In the genomic region with DNA sequence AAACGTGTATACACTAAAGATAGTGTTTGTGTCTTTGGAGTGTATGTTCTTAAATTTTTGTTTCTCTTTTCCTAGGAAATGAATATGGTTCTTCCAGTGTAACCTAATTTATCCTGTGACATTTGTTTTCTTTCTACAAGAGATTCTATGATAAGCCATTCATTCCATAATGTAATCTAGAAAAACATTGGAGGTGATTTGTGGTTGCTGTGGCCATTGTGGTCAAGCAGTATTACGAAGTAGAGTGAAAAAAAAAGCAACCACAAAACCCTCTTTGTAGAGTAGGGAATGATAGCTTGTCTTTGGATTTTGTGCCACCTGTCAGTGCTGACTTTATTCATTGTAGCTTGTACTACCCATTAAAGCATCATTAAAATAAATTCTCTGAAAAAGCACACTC, we compare ENCODE assay signal across 17 cellular contexts.
"Had no signal": no experiment of that assay in that cellular context is flagged by ENCODE, and none has a peak within 500 bp of the region (broad histone marks: within the 10 kb centered on the region; RNA-seq: fewer than 3 reads in every experiment).

No MANE protein-coding gene starts in this region.

- H3K4me1 Mint-ChIP-seq: activated naive CD8-positive, alpha-beta T cell treated with anti-CD3 and anti-CD28 coated beads for 36 hours had no signal

- H3K27ac ChIP-seq: esophagus muscularis mucosa, heart left ventricle, left lung, prostate gland, right lobe of liver had no signal

- H3K27me3 ChIP-seq: esophagus muscularis mucosa, heart left ventricle, left lung, right lobe of liver had no signal

- H3K27ac Mint-ChIP-seq: activated CD4-positive, alpha-beta memory T cell treated with anti-CD3 and anti-CD28 coated beads for 36 hours; activated naive CD8-positive, alpha-beta T cell treated with anti-CD3 and anti-CD28 coated beads for 36 hours; activated T-cell treated with anti-CD3 and anti-CD28 coated beads, Interleukin-2, amount 50 U/mL, for 72 hours; natural killer cell treated with Interleukin-12 subunit alpha and Interleukin-12 subunit beta and Interleukin-15 and Interleukin-18, amount 100 ng/mL, for 72 hours; type B pancreatic cell had no signal

- H3K36me3 ChIP-seq: esophagus muscularis mucosa, heart left ventricle, left lung, prostate gland, right lobe of liver had no signal

- H3K4me3 Mint-ChIP-seq: activated CD4-positive, alpha-beta memory T cell treated with anti-CD3 and anti-CD28 coated beads for 36 hours; activated naive CD8-positive, alpha-beta T cell treated with anti-CD3 and anti-CD28 coated beads for 36 hours; activated T-cell treated with anti-CD3 and anti-CD28 coated beads, Interleukin-2, amount 50 U/mL, for 72 hours; natural killer cell treated with Interleukin-12 subunit alpha and Interleukin-12 subunit beta and Interleukin-15 and Interleukin-18, amount 100 ng/mL, for 72 hours; type B pancreatic cell had no signal

- H3K9me3 ChIP-seq: esophagus muscularis mucosa, heart left ventricle, left lung, prostate gland, right lobe of liver had no signal

- FAIRE-seq: islet of Langerhans had no signal

- H3K36me3 Mint-ChIP-seq: activated CD4-positive, alpha-beta memory T cell treated with anti-CD3 and anti-CD28 coated beads for 36 hours; activated naive CD8-positive, alpha-beta T cell treated with anti-CD3 and anti-CD28 coated beads for 36 hours; natural killer cell treated with Interleukin-12 subunit alpha and Interleukin-12 subunit beta and Interleukin-15 and Interleukin-18, amount 100 ng/mL, for 72 hours; type B pancreatic cell had no signal

- DNase-seq: activated CD4-positive, alpha-beta memory T cell treated with anti-CD3 and anti-CD28 coated beads for 36 hours; activated CD4-positive, alpha-beta T cell treated with anti-CD3 and anti-CD28 coated beads for 1 hour; activated gamma-delta T cell treated with Interleukin-2 at 50 U/mL for 16 hours; activated naive CD8-positive, alpha-beta T cell treated with anti-CD3 and anti-CD28 coated beads for 36 hours; activated T-cell treated with anti-CD3 and anti-CD28 coated beads, Interleukin-2, amount 50 U/mL, for 72 hours; aorta; foreskin fibroblast; heart left ventricle; left lung; right lobe of liver; stimulated activated CD4-positive, alpha-beta T cell treated with anti-CD3 and anti-CD28 coated beads, Interleukin-12 subunit alpha, Interleukin-12 subunit beta, amount 100 ng/mL, for 4 hours; stimulated activated naive CD4-positive, alpha-beta T cell treated with Interleukin-2 at 50 U/mL for 16 hours had no signal

- H3K27me3 Mint-ChIP-seq: activated CD4-positive, alpha-beta memory T cell treated with anti-CD3 and anti-CD28 coated beads for 36 hours; activated naive CD8-positive, alpha-beta T cell treated with anti-CD3 and anti-CD28 coated beads for 36 hours; natural killer cell treated with Interleukin-12 subunit alpha and Interleukin-12 subunit beta and Interleukin-15 and Interleukin-18, amount 100 ng/mL, for 72 hours; type B pancreatic cell had no signal

- H3K9me3 Mint-ChIP-seq: activated CD4-positive, alpha-beta memory T cell treated with anti-CD3 and anti-CD28 coated beads for 36 hours; activated naive CD8-positive, alpha-beta T cell treated with anti-CD3 and anti-CD28 coated beads for 36 hours; type B pancreatic cell had no signal

- H3K4me3 ChIP-seq: esophagus muscularis mucosa, heart left ventricle, left lung, prostate gland, right lobe of liver had no signal

- H3K4me1 ChIP-seq: esophagus muscularis mucosa, heart left ventricle, left lung, prostate gland, right lobe of liver had no signal
